1 cellular context compared by ENCODE assay signal in the genomic region with DNA sequence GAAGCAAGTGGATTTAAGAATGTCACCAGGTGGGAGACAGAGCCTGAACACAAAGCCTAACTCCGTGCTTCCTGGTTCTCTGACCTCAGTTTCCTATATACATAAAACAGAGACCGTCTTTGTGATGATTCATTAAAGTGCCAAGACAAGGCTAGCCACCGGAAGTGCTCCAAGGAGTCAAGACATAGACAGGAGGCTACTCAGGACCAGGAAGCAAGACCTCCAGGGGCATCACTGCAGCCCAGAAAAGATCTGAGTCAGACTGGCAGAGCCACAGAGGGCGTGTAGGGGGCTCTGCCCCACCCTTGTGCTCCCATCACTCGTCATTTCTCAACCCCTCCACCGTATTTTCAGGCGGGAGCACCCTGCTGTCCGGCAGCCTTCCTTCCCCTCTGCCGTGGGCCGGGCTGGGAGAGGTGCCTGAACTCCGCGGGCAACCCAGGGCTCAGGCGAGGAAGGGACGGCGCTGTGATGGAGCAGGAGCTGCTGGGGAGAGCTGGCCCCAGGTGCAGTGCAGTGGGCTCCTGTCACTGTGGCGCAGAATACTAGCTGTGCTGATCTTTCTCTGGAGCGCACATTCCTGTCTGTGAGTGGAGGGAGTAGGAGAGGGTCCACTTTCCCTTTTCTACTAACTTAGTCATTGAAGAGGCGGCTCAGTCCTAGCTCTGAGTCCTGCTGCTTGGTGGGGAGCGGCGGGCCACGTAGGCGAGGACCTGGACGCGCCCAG.
TF ChIP-seq lines count a peak whose summit lies in the region.

No MANE protein-coding gene starts in this region.

TF ChIP-seq in GM23338, 12 proteins besides CTCF, POLR2A, EP300 and RAD21 (continued from another document):
- TF ChIP-seq, protein P1, sequence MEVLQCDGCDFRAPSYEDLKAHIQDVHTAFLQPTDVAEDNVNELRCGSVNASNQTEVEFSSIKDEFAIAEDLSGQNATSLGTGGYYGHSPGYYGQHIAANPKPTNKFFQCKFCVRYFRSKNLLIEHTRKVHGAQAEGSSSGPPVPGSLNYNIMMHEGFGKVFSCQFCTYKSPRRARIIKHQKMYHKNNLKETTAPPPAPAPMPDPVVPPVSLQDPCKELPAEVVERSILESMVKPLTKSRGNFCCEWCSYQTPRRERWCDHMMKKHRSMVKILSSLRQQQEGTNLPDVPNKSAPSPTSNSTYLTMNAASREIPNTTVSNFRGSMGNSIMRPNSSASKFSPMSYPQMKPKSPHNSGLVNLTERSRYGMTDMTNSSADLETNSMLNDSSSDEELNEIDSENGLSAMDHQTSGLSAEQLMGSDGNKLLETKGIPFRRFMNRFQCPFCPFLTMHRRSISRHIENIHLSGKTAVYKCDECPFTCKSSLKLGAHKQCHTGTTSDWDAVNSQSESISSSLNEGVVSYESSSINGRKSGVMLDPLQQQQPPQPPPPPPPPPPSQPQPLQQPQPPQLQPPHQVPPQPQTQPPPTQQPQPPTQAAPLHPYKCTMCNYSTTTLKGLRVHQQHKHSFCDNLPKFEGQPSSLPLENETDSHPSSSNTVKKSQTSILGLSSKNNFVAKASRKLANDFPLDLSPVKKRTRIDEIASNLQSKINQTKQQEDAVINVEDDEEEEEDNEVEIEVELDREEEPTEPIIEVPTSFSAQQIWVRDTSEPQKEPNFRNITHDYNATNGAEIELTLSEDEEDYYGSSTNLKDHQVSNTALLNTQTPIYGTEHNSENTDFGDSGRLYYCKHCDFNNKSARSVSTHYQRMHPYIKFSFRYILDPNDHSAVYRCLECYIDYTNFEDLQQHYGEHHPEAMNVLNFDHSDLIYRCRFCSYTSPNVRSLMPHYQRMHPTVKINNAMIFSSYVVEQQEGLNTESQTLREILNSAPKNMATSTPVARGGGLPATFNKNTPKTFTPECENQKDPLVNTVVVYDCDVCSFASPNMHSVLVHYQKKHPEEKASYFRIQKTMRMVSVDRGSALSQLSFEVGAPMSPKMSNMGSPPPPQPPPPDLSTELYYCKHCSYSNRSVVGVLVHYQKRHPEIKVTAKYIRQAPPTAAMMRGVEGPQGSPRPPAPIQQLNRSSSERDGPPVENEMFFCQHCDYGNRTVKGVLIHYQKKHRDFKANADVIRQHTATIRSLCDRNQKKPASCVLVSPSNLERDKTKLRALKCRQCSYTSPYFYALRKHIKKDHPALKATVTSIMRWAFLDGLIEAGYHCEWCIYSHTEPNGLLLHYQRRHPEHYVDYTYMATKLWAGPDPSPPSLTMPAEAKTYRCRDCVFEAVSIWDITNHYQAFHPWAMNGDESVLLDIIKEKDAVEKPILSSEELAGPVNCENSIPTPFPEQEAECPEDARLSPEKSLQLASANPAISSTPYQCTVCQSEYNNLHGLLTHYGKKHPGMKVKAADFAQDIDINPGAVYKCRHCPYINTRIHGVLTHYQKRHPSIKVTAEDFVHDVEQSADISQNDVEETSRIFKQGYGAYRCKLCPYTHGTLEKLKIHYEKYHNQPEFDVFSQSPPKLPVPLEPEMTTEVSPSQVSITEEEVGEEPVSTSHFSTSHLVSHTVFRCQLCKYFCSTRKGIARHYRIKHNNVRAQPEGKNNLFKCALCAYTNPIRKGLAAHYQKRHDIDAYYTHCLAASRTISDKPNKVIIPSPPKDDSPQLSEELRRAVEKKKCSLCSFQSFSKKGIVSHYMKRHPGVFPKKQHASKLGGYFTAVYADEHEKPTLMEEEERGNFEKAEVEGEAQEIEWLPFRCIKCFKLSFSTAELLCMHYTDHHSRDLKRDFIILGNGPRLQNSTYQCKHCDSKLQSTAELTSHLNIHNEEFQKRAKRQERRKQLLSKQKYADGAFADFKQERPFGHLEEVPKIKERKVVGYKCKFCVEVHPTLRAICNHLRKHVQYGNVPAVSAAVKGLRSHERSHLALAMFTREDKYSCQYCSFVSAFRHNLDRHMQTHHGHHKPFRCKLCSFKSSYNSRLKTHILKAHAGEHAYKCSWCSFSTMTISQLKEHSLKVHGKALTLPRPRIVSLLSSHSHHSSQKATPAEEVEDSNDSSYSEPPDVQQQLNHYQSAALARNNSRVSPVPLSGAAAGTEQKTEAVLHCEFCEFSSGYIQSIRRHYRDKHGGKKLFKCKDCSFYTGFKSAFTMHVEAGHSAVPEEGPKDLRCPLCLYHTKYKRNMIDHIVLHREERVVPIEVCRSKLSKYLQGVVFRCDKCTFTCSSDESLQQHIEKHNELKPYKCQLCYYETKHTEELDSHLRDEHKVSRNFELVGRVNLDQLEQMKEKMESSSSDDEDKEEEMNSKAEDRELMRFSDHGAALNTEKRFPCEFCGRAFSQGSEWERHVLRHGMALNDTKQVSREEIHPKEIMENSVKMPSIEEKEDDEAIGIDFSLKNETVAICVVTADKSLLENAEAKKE (CRISPR knock-in tag; IDR thresholded peaks at IDR 0.05) = no peak
- TF ChIP-seq ZNF331 (CRISPR knock-in tag; IDR thresholded peaks at IDR 0.05; ENCODE audit: low read depth) (no peak), NANOG (IDR thresholded peaks at IDR 0.05; ENCODE audit: borderline replicate concordance) (no peak)
